ENCODE assay signal across 16 cellular contexts in the genomic region with DNA sequence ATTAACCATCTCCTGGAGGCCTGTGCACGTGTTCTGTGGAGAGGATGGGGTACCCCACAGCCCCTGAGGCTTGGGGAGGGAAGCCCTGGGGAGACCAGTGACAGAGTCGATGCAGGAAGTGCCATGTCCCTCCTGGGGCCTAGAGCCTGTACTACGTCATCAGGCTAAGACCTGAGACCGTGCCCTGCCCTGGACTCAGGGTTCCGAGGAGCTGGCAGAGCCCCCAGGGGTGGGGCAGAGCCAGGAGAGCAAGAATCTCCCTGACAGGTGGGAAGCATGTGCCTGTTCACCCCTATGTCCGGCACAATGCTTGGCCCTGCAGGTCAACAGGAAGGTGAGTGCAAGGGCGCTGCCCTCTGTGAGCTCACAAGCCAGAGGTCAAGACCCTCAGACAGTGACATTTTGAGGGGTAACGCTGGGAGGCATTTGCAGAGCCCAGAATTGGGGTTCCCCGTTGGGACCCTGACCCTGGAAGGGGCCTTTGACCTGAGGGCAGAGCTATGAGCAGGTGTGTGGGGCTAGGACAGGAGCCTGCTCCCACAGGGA.
"Had no signal": no experiment of that assay in that cellular context is flagged by ENCODE, and none has a peak within 500 bp of the region (broad histone marks: within the 10 kb centered on the region; RNA-seq: fewer than 3 reads in every experiment).

No MANE protein-coding gene starts in this region.

- ATAC-seq: PC-3, T-helper 17 cell had no signal

- H3K36me3 Mint-ChIP-seq: activated naive CD8-positive, alpha-beta T cell had no signal

- H3K4me3 Mint-ChIP-seq: activated CD4-positive, alpha-beta memory T cell treated with anti-CD3 and anti-CD28 coated beads, Interleukin-2, amount 10 ng/mL, durations not matched to agents 7 days and 5 days; activated naive CD4-positive, alpha-beta T cell treated with anti-CD3 and anti-CD28 coated beads for 36 hours; activated naive CD8-positive, alpha-beta T cell; activated T-helper 17 cell treated with anti-CD3 and anti-CD28 coated beads, Interleukin-2, amount 50 U/mL, for 72 hours; T-helper 17 cell had no signal

- H3K9me3 Mint-ChIP-seq: activated CD4-positive, alpha-beta memory T cell treated with anti-CD3 and anti-CD28 coated beads, Interleukin-2, amount 10 ng/mL, durations not matched to agents 7 days and 5 days; activated naive CD4-positive, alpha-beta T cell treated with anti-CD3 and anti-CD28 coated beads for 36 hours; activated T-helper 17 cell treated with anti-CD3 and anti-CD28 coated beads, Interleukin-2, amount 50 U/mL, for 72 hours had no signal

- H3K27ac ChIP-seq: breast epithelium had no signal

- H3K27ac Mint-ChIP-seq: activated CD4-positive, alpha-beta memory T cell treated with anti-CD3 and anti-CD28 coated beads, Interleukin-2, amount 10 ng/mL, durations not matched to agents 7 days and 5 days; activated naive CD4-positive, alpha-beta T cell treated with anti-CD3 and anti-CD28 coated beads for 36 hours; activated naive CD8-positive, alpha-beta T cell; activated T-helper 17 cell treated with anti-CD3 and anti-CD28 coated beads, Interleukin-2, amount 50 U/mL, for 72 hours; T-helper 17 cell had no signal

- H3K4me1 ChIP-seq: breast epithelium had no signal

- H3K9me3 ChIP-seq: breast epithelium had no signal

- DNase-seq: activated CD4-positive, alpha-beta T cell treated with anti-CD3 and anti-CD28 coated beads, Interleukin-2, amount 50 U/mL, for 1 hour; activated CD4-positive, CD25-positive, alpha-beta regulatory T cell; activated gamma-delta T cell; activated T-cell treated with anti-CD3 and anti-CD28 coated beads for 4 hours; central memory CD4-positive, alpha-beta T cell; NCI-H1048; NCI-H187 treated with DMSO at 0.1 percent for 48 hours; NCI-H2081 treated with DMSO at 0.1 percent for 48 hours; PC-3; T-helper 17 cell; T-helper 9 cell had no signal

- H3K4me1 Mint-ChIP-seq: activated CD4-positive, alpha-beta memory T cell treated with anti-CD3 and anti-CD28 coated beads, Interleukin-2, amount 10 ng/mL, durations not matched to agents 7 days and 5 days; activated T-helper 17 cell treated with anti-CD3 and anti-CD28 coated beads, Interleukin-2, amount 50 U/mL, for 72 hours had no signal

- H3K27me3 Mint-ChIP-seq: activated CD4-positive, alpha-beta memory T cell treated with anti-CD3 and anti-CD28 coated beads, Interleukin-2, amount 10 ng/mL, durations not matched to agents 7 days and 5 days; activated naive CD8-positive, alpha-beta T cell had no signal

- H3K4me3 ChIP-seq: breast epithelium had no signal

- H3K36me3 ChIP-seq: breast epithelium had no signal
